Comparison of ENCODE assay signal across 22 cellular contexts in the genomic region with DNA sequence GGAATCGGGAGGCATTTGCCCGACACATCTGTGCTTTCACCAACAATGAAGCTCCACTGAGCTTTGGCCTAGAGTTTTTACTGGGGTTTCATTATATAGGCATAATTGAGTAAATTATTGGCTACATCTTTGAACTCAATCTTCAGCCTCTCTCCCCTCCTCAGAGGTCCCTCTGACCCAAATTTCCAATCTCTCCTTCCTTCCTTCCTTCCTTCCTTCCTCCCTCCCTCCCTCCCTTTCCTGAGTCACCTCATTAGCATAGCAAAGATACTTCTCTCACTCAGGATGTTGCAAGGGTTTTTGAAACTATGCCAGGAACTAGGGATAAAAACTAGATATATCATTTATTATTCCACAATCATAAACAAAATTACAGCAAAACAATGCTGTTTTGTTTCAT.
DNase-seq lines count a peak whose midpoint lies in the region; ATAC-seq and TF ChIP-seq lines count a peak whose summit lies in the region.
"Had no signal": no experiment of that assay in that cellular context is flagged by ENCODE, and none has a peak within 500 bp of the region (broad histone marks: within the 10 kb centered on the region; RNA-seq: fewer than 3 reads in every experiment).

No MANE protein-coding gene starts in this region.

- peak overlapping the region; percentile 43 for H3K27ac ChIP-seq in PC-3 (ENCODE audit: low read length)
- H3K27ac ChIP-seq in mesenchymal stem cell (ENCODE audit: low read length, poor library complexity, severe bottlenecking), result no peak overlapping the region
- no peak overlapping the region for H3K27ac ChIP-seq in Peyer's patch
- H3K27ac ChIP-seq: BLaER1 treated with 17β-estradiol and CSF1 and Interleukin-3, amounts not matched to agents 10 nM and 100 nM; coronary artery; heart left ventricle; transverse colon had no signal

- H2BK5ac ChIP-seq in mesenchymal stem cell (ENCODE audit: low read depth, low read length, poor library complexity, severe bottlenecking), result no peak overlapping the region

- no peak overlapping the region for H3K4me3 Mint-ChIP-seq in activated CD8-positive, alpha-beta T cell treated with anti-CD3 and anti-CD28 coated beads, Interleukin-2, amount 10 ng/mL, durations not matched to agents 7 days and 5 days
- H3K4me3 Mint-ChIP-seq: activated CD8-positive, alpha-beta memory T cell treated with anti-CD3 and anti-CD28 coated beads, Interleukin-2, amount 10 ng/mL, durations not matched to agents 7 days and 5 days; stimulated activated memory B cell treated with anti-CD40 and anti-IgM and Interleukin-4, amounts not matched to agents 10 μg/mL and 1 μg/mL and 100 μg/mL, for 72 hours had no signal

- intact Hi-C loops in PC-3 (cut with micrococcal nuclease), result no loop called here

- no peak for TF ChIP-seq CTCF in PC-3 (conservative IDR thresholded peaks at IDR 0.05; ENCODE audit: low read depth, low read length)
- no peak for TF ChIP-seq CTCF in choroid plexus epithelial cell (conservative IDR thresholded peaks at IDR 0.05; ENCODE audit: low read depth, low read length)
- no peak for TF ChIP-seq CTCF in Peyer's patch (IDR thresholded peaks at IDR 0.05)

- H3K9ac ChIP-seq in PC-3 (ENCODE audit: low read length) (0 out of 2 replicates have a peak overlapping the region, but pooled peaks have one; percentile 19), mesenchymal stem cell (ENCODE audit: low read length) (no peak overlapping the region)
- H3K9ac ChIP-seq: BLaER1 treated with 17β-estradiol and CSF1 and Interleukin-3, amounts not matched to agents 10 nM and 100 nM had no signal

- no peak overlapping the region for H2BK120ac ChIP-seq in mesenchymal stem cell (ENCODE audit: low read depth, low read length)

- DNase-seq in ELR (ENCODE audit: low read depth), result peak; percentile 71
- DNase-seq in PC-3, result peak; percentile 71
- peak; percentile 70 for DNase-seq in choroid plexus epithelial cell (ENCODE audit: low read depth)
- peak; percentile 47 for DNase-seq in mesenchymal stem cell
- DNase-seq in Peyer's patch, result no peak
- DNase-seq in activated CD8-positive, alpha-beta T cell treated with anti-CD3 and anti-CD28 coated beads, Interleukin-2, amount 10 ng/mL, durations not matched to agents 7 days and 5 days, result no peak
- DNase-seq in globus pallidus (ENCODE audit: low spot score), result no peak
- DNase-seq: activated CD4-positive, alpha-beta T cell treated with anti-CD3 and anti-CD28 coated beads for 1 hour; activated CD8-positive, alpha-beta memory T cell treated with anti-CD3 and anti-CD28 coated beads, Interleukin-2, amount 10 ng/mL, durations not matched to agents 7 days and 5 days; activated effector memory CD4-positive, alpha-beta T cell treated with anti-CD3 and anti-CD28 coated beads, Interleukin-2, amount 50 U/mL, for 16 hours; aorta; DMS 273 treated with DMSO at 0.1 percent for 48 hours; heart left ventricle; NCI-H1436 treated with DMSO at 0.1 percent for 48 hours; NK-92 treated with Interleukin-12 subunit alpha and Interleukin-12 subunit beta, amount 100 ng/mL, for 24 hours; SIG-M5; transverse colon had no signal

- H3K36me3 Mint-ChIP-seq in activated CD8-positive, alpha-beta T cell treated with anti-CD3 and anti-CD28 coated beads, Interleukin-2, amount 10 ng/mL, durations not matched to agents 7 days and 5 days (ENCODE audit: low read depth), result no peaks in the 10 kb centered on the region
- H3K36me3 Mint-ChIP-seq: activated CD8-positive, alpha-beta memory T cell treated with anti-CD3 and anti-CD28 coated beads, Interleukin-2, amount 10 ng/mL, durations not matched to agents 7 days and 5 days; stimulated activated memory B cell treated with anti-CD40 and anti-IgM and Interleukin-4, amounts not matched to agents 10 μg/mL and 1 μg/mL and 100 μg/mL, for 72 hours had no signal

- no peaks in the 10 kb centered on the region for H3K4me1 Mint-ChIP-seq in activated CD8-positive, alpha-beta T cell treated with anti-CD3 and anti-CD28 coated beads, Interleukin-2, amount 10 ng/mL, durations not matched to agents 7 days and 5 days (ENCODE audit: low read depth)
- H3K4me1 Mint-ChIP-seq: activated CD8-positive, alpha-beta memory T cell treated with anti-CD3 and anti-CD28 coated beads, Interleukin-2, amount 10 ng/mL, durations not matched to agents 7 days and 5 days; stimulated activated memory B cell treated with anti-CD40 and anti-IgM and Interleukin-4, amounts not matched to agents 10 μg/mL and 1 μg/mL and 100 μg/mL, for 72 hours had no signal

- POLR2A ChIA-PET in PC-3 (lab: Charles Lee; ENCODE audit: unreplicated experiment), result interaction anchor here (0.7 kb wide), 1 partner anchor 21 kb away, joined by 10 read pairs; no protein-coding TSS in a partner anchor
- POLR2A ChIA-PET in activated CD8-positive, alpha-beta T cell treated with anti-CD3 and anti-CD28 coated beads, Interleukin-2, amount 10 ng/mL, durations not matched to agents 7 days and 5 days (lab: Charles Lee), result no interaction called here

- no peaks in the 10 kb centered on the region for H3F3A ChIP-seq in PC-3 (ENCODE audit: low read length, unreplicated experiment)

- H3K27me3 Mint-ChIP-seq in activated CD8-positive, alpha-beta T cell treated with anti-CD3 and anti-CD28 coated beads, Interleukin-2, amount 10 ng/mL, durations not matched to agents 7 days and 5 days (ENCODE audit: low read depth), result peaks cover 11% of the 10 kb centered on the region

- no peak overlapping the region for H3K14ac ChIP-seq in mesenchymal stem cell (ENCODE audit: low read length in 2 of 2)

- ATAC-seq in PC-3, result peak; percentile 29; the same call in 1 of the 2 replicates
- ATAC-seq in activated CD8-positive, alpha-beta T cell treated with anti-CD3 and anti-CD28 coated beads, Interleukin-2, amount 10 ng/mL, durations not matched to agents 7 days and 5 days, result no peak
- no peak for ATAC-seq in GM18867 (IDR thresholded peaks at IDR 0.05; ENCODE audit: unreplicated experiment)
- ATAC-seq: activated CD8-positive, alpha-beta memory T cell treated with anti-CD3 and anti-CD28 coated beads, Interleukin-2, amount 10 ng/mL, durations not matched to agents 7 days and 5 days; heart left ventricle; stimulated activated memory B cell treated with anti-CD40 and anti-IgM and Interleukin-4, amounts not matched to agents 10 μg/mL and 1 μg/mL and 100 μg/mL, for 72 hours had no signal

- H4K20me1 ChIP-seq in PC-3 (ENCODE audit: low read length), result no peaks in the 10 kb centered on the region
- H4K20me1 ChIP-seq: BLaER1 treated with 17β-estradiol and CSF1 and Interleukin-3, amounts not matched to agents 10 nM and 100 nM had no signal

- H2BK12ac ChIP-seq in mesenchymal stem cell (ENCODE audit: low read length in 2 of 2), result no peak overlapping the region

- H3K79me2 ChIP-seq in PC-3 (ENCODE audit: low read length), result no peaks in the 10 kb centered on the region

- H3K18ac ChIP-seq in mesenchymal stem cell (ENCODE audit: low read depth in 1 of 2, low read length in 2 of 2), result no peak overlapping the region

- no peak overlapping the region for H4K8ac ChIP-seq in mesenchymal stem cell (ENCODE audit: low read length)

- H3K27ac Mint-ChIP-seq in activated CD8-positive, alpha-beta T cell treated with anti-CD3 and anti-CD28 coated beads, Interleukin-2, amount 10 ng/mL, durations not matched to agents 7 days and 5 days, result no peak overlapping the region
- H3K27ac Mint-ChIP-seq: activated CD8-positive, alpha-beta memory T cell treated with anti-CD3 and anti-CD28 coated beads, Interleukin-2, amount 10 ng/mL, durations not matched to agents 7 days and 5 days; stimulated activated memory B cell treated with anti-CD40 and anti-IgM and Interleukin-4, amounts not matched to agents 10 μg/mL and 1 μg/mL and 100 μg/mL, for 72 hours had no signal

- H3K4me3 ChIP-seq in PC-3 (ENCODE audit: low read length) (no peak overlapping the region), choroid plexus epithelial cell (ENCODE audit: low read depth, low read length) (no peak overlapping the region), mesenchymal stem cell (ENCODE audit: insufficient read depth in 1 of 2, low read depth in 1 of 2, low read length in 2 of 2) (no peak overlapping the region), Peyer's patch (no peak overlapping the region)
- H3K4me3 ChIP-seq: BLaER1 treated with 17β-estradiol and CSF1 and Interleukin-3, amounts not matched to agents 10 nM and 100 nM; coronary artery; HAP-1; heart left ventricle; transverse colon had no signal

- H2AFZ ChIP-seq in PC-3 (ENCODE audit: low read length) (no peak overlapping the region), mesenchymal stem cell (ENCODE audit: low read depth, low read length) (no peak overlapping the region)

- H3K36me3 ChIP-seq in PC-3 (ENCODE audit: low read depth, low read length) (no peaks in the 10 kb centered on the region), mesenchymal stem cell (ENCODE audit: control insufficient read depth in 1 of 2, insufficient read depth in 2 of 2, low read depth in 1 of 2, low read length in 2 of 2) (no peaks in the 10 kb centered on the region), Peyer's patch (no peaks in the 10 kb centered on the region)
- H3K36me3 ChIP-seq: BLaER1 treated with 17β-estradiol and CSF1 and Interleukin-3, amounts not matched to agents 10 nM and 100 nM; HAP-1; heart left ventricle; transverse colon had no signal

- no peak overlapping the region for H4K91ac ChIP-seq in mesenchymal stem cell (ENCODE audit: low read length)

- H3K27me3 ChIP-seq in PC-3 (ENCODE audit: low read length) (no peaks in the 10 kb centered on the region), mesenchymal stem cell (ENCODE audit: control insufficient read depth in 1 of 2, insufficient read depth in 1 of 2, low read length in 2 of 2) (peaks cover 0 to 3% of the 10 kb centered on the region in 2 experiments), Peyer's patch (no peaks in the 10 kb centered on the region)
- H3K27me3 ChIP-seq: BLaER1 treated with 17β-estradiol and CSF1 and Interleukin-3, amounts not matched to agents 10 nM and 100 nM; transverse colon had no signal

- H3K23ac ChIP-seq in mesenchymal stem cell (ENCODE audit: low read length in 2 of 2), result no peak overlapping the region

- H3K9me3 ChIP-seq in PC-3 (ENCODE audit: low read length) (no peaks in the 10 kb centered on the region), mesenchymal stem cell (ENCODE audit: control insufficient read depth, low read length) (no peaks in the 10 kb centered on the region), Peyer's patch (no peaks in the 10 kb centered on the region)
- H3K9me3 ChIP-seq: HAP-1, heart left ventricle, transverse colon had no signal

- no peak overlapping the region for H2AK5ac ChIP-seq in mesenchymal stem cell (ENCODE audit: low read length, severe bottlenecking)

- H3K79me1 ChIP-seq in mesenchymal stem cell (replicated peaks; ENCODE audit: low read length, poor library complexity, severe bottlenecking), result no peaks in the 10 kb centered on the region

- no peak for TF ChIP-seq POLR2A in Peyer's patch (IDR thresholded peaks at IDR 0.05)

- no peak overlapping the region for H3K4ac ChIP-seq in mesenchymal stem cell (ENCODE audit: low read depth in 1 of 2, low read length in 2 of 2)

- no TSS peak for BruUV-seq in PC-3 (replicated peaks; lab: Mats Ljungman, UMichigan)

- no peaks in the 10 kb centered on the region for H3K9me3 Mint-ChIP-seq in activated CD8-positive, alpha-beta T cell treated with anti-CD3 and anti-CD28 coated beads, Interleukin-2, amount 10 ng/mL, durations not matched to agents 7 days and 5 days (ENCODE audit: insufficient read depth)
- H3K9me3 Mint-ChIP-seq: stimulated activated memory B cell treated with anti-CD40 and anti-IgM and Interleukin-4, amounts not matched to agents 10 μg/mL and 1 μg/mL and 100 μg/mL, for 72 hours had no signal

- H3K9me2 ChIP-seq in PC-3 (replicated peaks; ENCODE audit: low read length), result no peaks in the 10 kb centered on the region; the same call in 1 of the 2 replicates

- H3K4me1 ChIP-seq in PC-3 (ENCODE audit: insufficient read depth, low read length) (peaks cover 21% of the 10 kb centered on the region), mesenchymal stem cell (ENCODE audit: control insufficient read depth, insufficient read depth, low read depth, low read length) (no peaks in the 10 kb centered on the region), Peyer's patch (no peaks in the 10 kb centered on the region)
- H3K4me1 ChIP-seq: HAP-1, heart left ventricle, transverse colon had no signal

- CTCF ChIA-PET in PC-3 (lab: Charles Lee), result no interaction called here
- CTCF ChIA-PET in activated CD8-positive, alpha-beta T cell treated with anti-CD3 and anti-CD28 coated beads, Interleukin-2, amount 10 ng/mL, durations not matched to agents 7 days and 5 days (lab: Charles Lee), result no interaction called here

- no peak overlapping the region for H2BK15ac ChIP-seq in mesenchymal stem cell (ENCODE audit: low read depth, poor library complexity, severe bottlenecking)

- H3K4me2 ChIP-seq in PC-3 (ENCODE audit: low read length), result 0 out of 2 replicates have a peak overlapping the region, but pooled peaks have one; percentile 34
- no peak overlapping the region for H3K4me2 ChIP-seq in mesenchymal stem cell (ENCODE audit: low read length, poor library complexity, severe bottlenecking)

- WGBS in mesenchymal stem cell, result 89% methylated on average over 1 of the region's 2 CpGs

Comparison
In these comparisons a context has a peak if more than half of its experiments do, and no peak if none do; other contexts are left out.
1. DNase-seq: peak in ELR (single experiment), PC-3 (single experiment), choroid plexus epithelial cell (single experiment) and mesenchymal stem cell (single experiment); none in Peyer's patch (0 of 3), activated CD8-positive, alpha-beta T cell treated with anti-CD3 and anti-CD28 coated beads, Interleukin-2, amount 10 ng/mL, durations not matched to agents 7 days and 5 days (single experiment) and globus pallidus (single experiment).